13 cellular contexts compared by ENCODE assay signal in genomic region chr15:95559875-95560394, GRCh38.
DNase-seq lines count a peak whose midpoint lies in the region; ATAC-seq, FAIRE-seq and TF ChIP-seq lines count a peak whose summit lies in the region.
"Had no signal": no experiment of that assay in that cellular context is flagged by ENCODE, and none has a peak within 500 bp of the region (broad histone marks: within the 10 kb centered on the region; RNA-seq: fewer than 3 reads in every experiment).

No MANE protein-coding gene starts in this region.

- no peaks in the 10 kb centered on the region for H3K9me3 ChIP-seq in left lung
- H3K9me3 ChIP-seq: SJCRH30, thoracic aorta had no signal

- no peak for TF ChIP-seq CTCF in AG10803 (conservative IDR thresholded peaks at IDR 0.05; ENCODE audit: low read length)
- TF ChIP-seq CTCF in left lung (IDR thresholded peaks at IDR 0.05): no peak

- H3K4me1 ChIP-seq in left lung: no peaks in the 10 kb centered on the region

- H3K4me3 ChIP-seq in AG10803 (ENCODE audit: low read length) (no peak overlapping the region), left lung (no peak overlapping the region)
- H3K4me3 ChIP-seq: lung, SJCRH30, thoracic aorta had no signal

- no peaks in the 10 kb centered on the region for H3K27me3 ChIP-seq in left lung
- H3K27me3 ChIP-seq: SJCRH30 had no signal

- DNase-seq in AG10803 (ENCODE audit: low read depth): peak; percentile 91
- peak; percentile 44 for DNase-seq in HTR-8/SVneo (ENCODE audit: insufficient read length, low spot score)
- DNase-seq in astrocyte of the hippocampus (ENCODE audit: low read depth, low spot score): peak; percentile 65
- DNase-seq in left lung: no peak
- no peak for DNase-seq in DMS 273 (lab: John Stamatoyannopoulos, UW; ENCODE audit: unreplicated experiment)
- no peak for DNase-seq in midbrain (lab: John Stamatoyannopoulos, UW)
- no peak for DNase-seq in Right ventricle myocardium superior
- DNase-seq in NCI-H2171 treated with DMSO at 0.1 percent for 48 hours (lab: John Stamatoyannopoulos, UW): no peak
- DNase-seq: activated T-cell treated with anti-CD3 and anti-CD28 coated beads for 4 hours, NCI-H1092 treated with DMSO at 0.1 percent for 48 hours had no signal

- intact Hi-C loops in left lung (cut with DNase I) (no loop called here), Right ventricle myocardium superior (cut with DNase I) (no loop called here)

- ATAC-seq in left lung: peak; percentile 33
- ATAC-seq in Right ventricle myocardium superior (ENCODE audit: poor library complexity): no peak

- FAIRE-seq in HTR-8/SVneo (lab: Jason Lieb, UNC): peak; percentile 79

- no peaks in the 10 kb centered on the region for H3K36me3 ChIP-seq in left lung
- H3K36me3 ChIP-seq: SJCRH30, thoracic aorta had no signal

- no peak overlapping the region for H3K27ac ChIP-seq in left lung
- H3K27ac ChIP-seq: SJCRH30, thoracic aorta had no signal

Comparison
In these comparisons a context has a peak if more than half of its experiments do, and no peak if none do; other contexts are left out.
1. DNase-seq: peak in AG10803 (single experiment), HTR-8/SVneo (single experiment) and astrocyte of the hippocampus (single experiment); none in left lung (0 of 2), DMS 273 (single experiment), midbrain (single experiment), Right ventricle myocardium superior (single experiment) and NCI-H2171 treated with DMSO at 0.1 percent for 48 hours (single experiment).